Comparison of ENCODE assay signal across 8 cellular contexts in the genomic region with DNA sequence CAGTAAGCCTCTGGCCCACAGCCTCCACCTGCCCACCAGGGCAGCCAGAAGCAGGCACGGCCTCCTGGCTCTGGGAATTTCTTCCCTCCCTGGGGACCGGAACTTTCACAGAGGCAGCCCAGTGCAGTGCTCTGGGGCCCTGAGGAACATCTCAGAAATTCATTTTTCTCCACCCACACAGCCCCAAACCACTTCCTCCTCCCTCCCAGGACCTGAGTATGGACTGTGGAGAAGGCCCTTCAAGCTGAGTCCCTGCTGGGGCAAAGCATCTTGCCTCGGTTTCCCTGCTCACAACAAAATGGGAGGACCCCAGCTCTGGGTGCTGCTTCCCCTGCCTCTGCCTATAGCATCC.
DNase-seq lines count a peak whose midpoint lies in the region; ATAC-seq, FAIRE-seq and TF ChIP-seq lines count a peak whose summit lies in the region.

No MANE protein-coding gene starts in this region.

- TF ChIP-seq POLR2A in GM12891 (IDR thresholded peaks at IDR 0.05; ENCODE audit: low read depth, low read length), result no peak

- DNase-seq in GM12891 (ENCODE audit: insufficient read length, low spot score), result peak; percentile 44
- DNase-seq in T-helper 17 cell, result no peak
- DNase-seq in immature natural killer cell, result no peak
- no peak for DNase-seq in NCI-H748 (lab: John Stamatoyannopoulos, UW; ENCODE audit: unreplicated experiment)
- DNase-seq in globus pallidus (ENCODE audit: low spot score), result no peak
- no peak for DNase-seq in H4 (ENCODE audit: low spot score)

- ATAC-seq in T-helper 17 cell (no peak), HG02840 (IDR thresholded peaks at IDR 0.05; ENCODE audit: low FRiP score, unreplicated experiment) (no peak)

- H3K4me1 ChIP-seq in ACC112 (ENCODE audit: control insufficient read depth, insufficient read depth, low read length, unreplicated experiment), result peaks cover 53% of the 10 kb centered on the region

- H3K27ac ChIP-seq in ACC112 (ENCODE audit: low read depth, low read length), result peak overlapping the region; percentile 28

- no peaks in the 10 kb centered on the region for H3K9me3 ChIP-seq in T-helper 17 cell (ENCODE audit: control insufficient read depth, low read length, poor library complexity, severe bottlenecking)

- no peak overlapping the region for H3K4me3 Mint-ChIP-seq in T-helper 17 cell
- no peak overlapping the region for H3K4me3 Mint-ChIP-seq in immature natural killer cell

- peak overlapping the region; percentile 81 for H3K27ac Mint-ChIP-seq in T-helper 17 cell
- H3K27ac Mint-ChIP-seq in immature natural killer cell, result peak overlapping the region; percentile 24 to 83 (median 53)

- H3K36me3 Mint-ChIP-seq in T-helper 17 cell (ENCODE audit: low read depth) (peaks cover 2% of the 10 kb centered on the region), immature natural killer cell (peaks cover 0 to 3% (median 0%) of the 10 kb centered on the region in 3 donors)

- no peak for FAIRE-seq in GM12891 (lab: Jason Lieb, UNC)

- H3K9me3 Mint-ChIP-seq in immature natural killer cell, result no peaks in the 10 kb centered on the region

- no peaks in the 10 kb centered on the region for H3K36me3 ChIP-seq in ACC112 (ENCODE audit: insufficient read depth, low read length)

- no peak overlapping the region for H2AFZ ChIP-seq in ACC112 (ENCODE audit: low read length, unreplicated experiment)

- H3K27me3 Mint-ChIP-seq in T-helper 17 cell, result no peaks in the 10 kb centered on the region
- H3K27me3 Mint-ChIP-seq in immature natural killer cell (ENCODE audit: low read depth in 3 of 3), result peaks cover 0 to 9% (median 0%) of the 10 kb centered on the region in 3 donors

- peaks cover 27% of the 10 kb centered on the region for H3K4me1 Mint-ChIP-seq in T-helper 17 cell
- peaks cover 52 to 55% of the 10 kb centered on the region in 2 donors for H3K4me1 Mint-ChIP-seq in immature natural killer cell

- H3K79me2 ChIP-seq in ACC112 (ENCODE audit: control insufficient read depth, insufficient read depth, low read length, unreplicated experiment), result no peaks in the 10 kb centered on the region

- H3K4me3 ChIP-seq in ACC112 (ENCODE audit: low read depth, low read length), result no peak overlapping the region

- H3K27me3 ChIP-seq in ACC112 (ENCODE audit: insufficient read depth, low read length), result no peaks in the 10 kb centered on the region

TF ChIP-seq in GM12891, 5 proteins besides CTCF, POLR2A, EP300 and RAD21:
- TF ChIP-seq TAF1 (IDR thresholded peaks at IDR 0.05; ENCODE audit: low read depth, low read length), result no peak
- peak; percentile 68 for TF ChIP-seq SPI1 (IDR thresholded peaks at IDR 0.05; ENCODE audit: low read depth, low read length)
